20 cellular contexts compared by ENCODE assay signal in genomic region chr20:924639-925038, GRCh38. TPM values are rescaled to one million over a fixed set of nuclear protein-coding genes. Genes with fewer than 3 reads are reported as not detected.
"Had no signal": no experiment of that assay in that cellular context is flagged by ENCODE, and none has a peak within 500 bp of the region (broad histone marks: within the 10 kb centered on the region; RNA-seq: fewer than 3 reads in every experiment).

No MANE protein-coding gene starts in this region.

- DNase-seq: activated CD4-positive, alpha-beta T cell treated with anti-CD3 and anti-CD28 coated beads for 4 hours; activated CD8-positive, alpha-beta memory T cell treated with anti-CD3 and anti-CD28 coated beads, Interleukin-2, amount 50 U/mL, for 48 hours; activated CD8-positive, alpha-beta T cell treated with anti-CD3 and anti-CD28 coated beads for 36 hours; activated naive CD8-positive, alpha-beta T cell treated with anti-CD3 and anti-CD28 coated beads, Interleukin-2, amount 10 ng/mL, durations not matched to agents 7 days and 5 days; dorsolateral prefrontal cortex; foreskin fibroblast; glutamatergic neuron; left ventricle myocardium inferior; mesendoderm; pancreas; substantia nigra; T1000; transverse colon; WERI-Rb-1 had no signal

- H3K27me3 ChIP-seq: ascending aorta, neural progenitor cell, pancreas, transverse colon had no signal

- H3K36me3 Mint-ChIP-seq: activated naive CD8-positive, alpha-beta T cell treated with anti-CD3 and anti-CD28 coated beads, Interleukin-2, amount 10 ng/mL, durations not matched to agents 7 days and 5 days; neural progenitor cell; stimulated activated effector memory CD8-positive, alpha-beta T cell treated with anti-CD3 and anti-CD28 coated beads, Interleukin-12 subunit alpha, Interleukin-12 subunit beta, amount 100 ng/mL, for 72 hours had no signal

- H3K4me3 ChIP-seq: ascending aorta, dorsolateral prefrontal cortex, esophagus muscularis mucosa, left ventricle myocardium inferior, neural progenitor cell, pancreas, transverse colon had no signal

- H3K36me3 ChIP-seq: ascending aorta, esophagus muscularis mucosa, left ventricle myocardium inferior, neural progenitor cell, pancreas, transverse colon, WERI-Rb-1 had no signal

- H3K27ac Mint-ChIP-seq: activated CD8-positive, alpha-beta T cell treated with anti-CD3 and anti-CD28 coated beads for 36 hours; activated naive CD8-positive, alpha-beta T cell treated with anti-CD3 and anti-CD28 coated beads, Interleukin-2, amount 10 ng/mL, durations not matched to agents 7 days and 5 days; neural progenitor cell; stimulated activated effector memory CD8-positive, alpha-beta T cell treated with anti-CD3 and anti-CD28 coated beads, Interleukin-12 subunit alpha, Interleukin-12 subunit beta, amount 100 ng/mL, for 72 hours had no signal

- ATAC-seq: activated CD8-positive, alpha-beta T cell treated with anti-CD3 and anti-CD28 coated beads for 36 hours; stimulated activated effector memory CD8-positive, alpha-beta T cell treated with anti-CD3 and anti-CD28 coated beads, Interleukin-12 subunit alpha, Interleukin-12 subunit beta, amount 100 ng/mL, for 72 hours had no signal

- H3K4me3 Mint-ChIP-seq: activated CD8-positive, alpha-beta T cell treated with anti-CD3 and anti-CD28 coated beads for 36 hours; activated naive CD8-positive, alpha-beta T cell treated with anti-CD3 and anti-CD28 coated beads, Interleukin-2, amount 10 ng/mL, durations not matched to agents 7 days and 5 days; neural progenitor cell; stimulated activated effector memory CD8-positive, alpha-beta T cell treated with anti-CD3 and anti-CD28 coated beads, Interleukin-12 subunit alpha, Interleukin-12 subunit beta, amount 100 ng/mL, for 72 hours had no signal

- H3K9me3 Mint-ChIP-seq: activated CD8-positive, alpha-beta T cell treated with anti-CD3 and anti-CD28 coated beads for 36 hours; neural progenitor cell; stimulated activated effector memory CD8-positive, alpha-beta T cell treated with anti-CD3 and anti-CD28 coated beads, Interleukin-12 subunit alpha, Interleukin-12 subunit beta, amount 100 ng/mL, for 72 hours had no signal

- H3K4me1 ChIP-seq: ascending aorta, esophagus muscularis mucosa, neural progenitor cell, pancreas, transverse colon had no signal

- H3K27ac ChIP-seq: ascending aorta, dorsolateral prefrontal cortex, esophagus muscularis mucosa, left ventricle myocardium inferior, neural progenitor cell, pancreas, transverse colon, WERI-Rb-1 had no signal

- H3K4me1 Mint-ChIP-seq: neural progenitor cell; stimulated activated effector memory CD8-positive, alpha-beta T cell treated with anti-CD3 and anti-CD28 coated beads, Interleukin-12 subunit alpha, Interleukin-12 subunit beta, amount 100 ng/mL, for 72 hours had no signal

- FAIRE-seq: bronchial epithelial cell, islet of Langerhans, pancreas had no signal

- H3K9me3 ChIP-seq: ascending aorta, esophagus muscularis mucosa, left ventricle myocardium inferior, pancreas, transverse colon had no signal

RNA-seq across cellular contexts. Expression of gene ANGPT4, which starts 8.5 kb away (rescaled TPM):
- total RNA-seq: activated CD8-positive, alpha-beta T cell treated with anti-CD3 and anti-CD28 coated beads for 36 hours; activated naive CD8-positive, alpha-beta T cell treated with anti-CD3 and anti-CD28 coated beads, Interleukin-2, amount 10 ng/mL, durations not matched to agents 7 days and 5 days; bronchial epithelial cell had no signal
